ENCODE assay signal across 15 cellular contexts in genomic region chr17:72502940-72503341, GRCh38.
DNase-seq lines count a peak whose midpoint lies in the region; ATAC-seq and TF ChIP-seq lines count a peak whose summit lies in the region.
"Had no signal": no experiment of that assay in that cellular context is flagged by ENCODE, and none has a peak within 500 bp of the region (broad histone marks: within the 10 kb centered on the region; RNA-seq: fewer than 3 reads in every experiment).

No MANE protein-coding gene starts in this region.

- H3K27me3 ChIP-seq in mucosa of stomach (ENCODE audit: control insufficient read depth, insufficient read depth, low read length) = no peaks in the 10 kb centered on the region
- no peaks in the 10 kb centered on the region for H3K27me3 ChIP-seq in A673 (replicated peaks; ENCODE audit: insufficient read depth, low read depth, low read length, poor library complexity)
- H3K27me3 ChIP-seq: SJSA1 had no signal

- H3K4me3 ChIP-seq in mucosa of stomach (ENCODE audit: low read length) (no peak overlapping the region), A673 (ENCODE audit: low read depth, low read length, poor library complexity, severe bottlenecking) (no peak overlapping the region)
- H3K4me3 ChIP-seq: SJSA1 had no signal

- CTCF ChIA-PET in A673 (lab: Charles Lee) = no interaction called here

- intact Hi-C loops in A673 (cut with micrococcal nuclease; ENCODE audit: unreplicated experiment) = no loop called here

- H3K36me3 ChIP-seq in mucosa of stomach (ENCODE audit: control insufficient read depth, insufficient read depth, low read length) (no peaks in the 10 kb centered on the region), A673 (ENCODE audit: insufficient read depth, low read length, poor library complexity, severe bottlenecking) (no peaks in the 10 kb centered on the region)
- H3K36me3 ChIP-seq: SJSA1 had no signal

- POLR2A ChIA-PET in A673 (lab: Charles Lee; ENCODE audit: low non-redundant PET) = no interaction called here

- no peak for TF ChIP-seq CTCF in C4-2B (conservative IDR thresholded peaks at IDR 0.05)
- TF ChIP-seq CTCF in A673 (conservative IDR thresholded peaks at IDR 0.05; ENCODE audit: low read depth, low read length) = no peak

- peak overlapping the region; percentile 86 for H3K27ac ChIP-seq in C4-2B
- no peak overlapping the region for H3K27ac ChIP-seq in A673 (ENCODE audit: low read depth, low read length, poor library complexity, severe bottlenecking)
- H3K27ac ChIP-seq: parathyroid adenoma, SJSA1 had no signal

- H3K4me1 ChIP-seq in mucosa of stomach (ENCODE audit: control insufficient read depth, insufficient read depth, low read length) (peaks cover 37% of the 10 kb centered on the region), A673 (ENCODE audit: insufficient read depth, low read length, poor library complexity, severe bottlenecking) (no peaks in the 10 kb centered on the region)
- H3K4me1 ChIP-seq: parathyroid adenoma, SJSA1 had no signal

- BruUV-seq in A673 (replicated peaks; lab: Mats Ljungman, UMichigan) = no TSS peak

- in situ Hi-C loops in SK-MEL-5 (cut with HindIII; ENCODE audit: low pct_unique_long_range_greater_than_20kb, low sequenced_read_pairs) = no loop called here

- peak overlapping the region; percentile 65 for H3K9ac ChIP-seq in mucosa of stomach (ENCODE audit: low read length)
- H3K9ac ChIP-seq: parathyroid adenoma had no signal

- ATAC-seq in esophagus mucosa (peak; percentile 5), HG02642 (IDR thresholded peaks at IDR 0.05; ENCODE audit: poor library complexity, unreplicated experiment) (no peak), GM21447 (IDR thresholded peaks at IDR 0.05; ENCODE audit: unreplicated experiment) (no peak), GM18511 (IDR thresholded peaks at IDR 0.05; ENCODE audit: unreplicated experiment) (no peak)
- ATAC-seq: HCT116 had no signal

- H3K9me3 ChIP-seq in mucosa of stomach (ENCODE audit: control insufficient read depth, low read length) = no peaks in the 10 kb centered on the region
- H3K9me3 ChIP-seq in A673 (ENCODE audit: low read depth, low read length, poor library complexity, severe bottlenecking) = no peaks in the 10 kb centered on the region
- H3K9me3 ChIP-seq: SJSA1 had no signal

- DNase-seq in SK-MEL-5 (ENCODE audit: low read depth, low spot score) (peak; percentile 90), A673 (ENCODE audit: low spot score) (no peak)
- DNase-seq: activated gamma-delta T cell treated with Interleukin-2 at 50 U/mL for 16 hours; central memory CD4-positive, alpha-beta T cell; erythroblast; NCI-H2029 had no signal
